In the genomic region with DNA sequence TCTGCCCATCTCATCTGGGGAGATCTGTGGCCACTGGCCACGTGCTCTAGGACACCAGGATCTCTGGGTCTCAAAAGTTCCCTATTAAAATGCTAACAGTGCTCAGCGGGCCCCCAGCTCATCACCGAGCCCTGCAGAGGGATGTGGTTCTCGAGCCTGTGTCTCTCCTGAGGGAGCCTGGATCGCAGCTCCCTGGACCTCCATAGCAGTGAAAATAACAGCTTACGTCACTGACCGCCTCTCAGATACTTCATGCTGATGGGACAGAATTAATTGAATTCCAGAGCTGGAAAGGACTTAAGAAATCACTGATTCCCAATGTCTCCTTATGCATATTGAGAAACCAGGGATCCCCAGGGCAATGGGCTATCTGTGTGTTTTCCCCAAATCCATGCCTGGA, we compare ENCODE assay signal across 34 cellular contexts.
"Had no signal": no experiment of that assay in that cellular context is flagged by ENCODE, and none has a peak within 500 bp of the region (broad histone marks: within the 10 kb centered on the region; RNA-seq: fewer than 3 reads in every experiment).

No MANE protein-coding gene starts in this region.

- FAIRE-seq: astrocyte, bronchial epithelial cell had no signal

- H3K9me3 ChIP-seq: adrenal gland, ascending aorta, body of pancreas, breast epithelium had no signal

- H3K27me3 ChIP-seq: adrenal gland, ascending aorta, body of pancreas, brain microvascular endothelial cell, breast epithelium, cardiac muscle cell had no signal

- H3K27ac ChIP-seq: adrenal gland, ascending aorta, body of pancreas, brain microvascular endothelial cell, breast epithelium, cardiac muscle cell had no signal

- H3K4me3 ChIP-seq: adrenal gland, ascending aorta, body of pancreas, breast epithelium, cardiac muscle cell had no signal

- H3K4me1 ChIP-seq: adrenal gland, ascending aorta, body of pancreas, breast epithelium had no signal

- ATAC-seq: activated naive CD4-positive, alpha-beta T cell treated with anti-CD3 and anti-CD28 coated beads, Interleukin-2, amount 50 U/mL, for 72 hours; activated naive CD8-positive, alpha-beta T cell treated with anti-CD3 and anti-CD28 coated beads, Interleukin-2, amount 50 U/mL, for 24 hours; activated T-cell treated with anti-CD3 and anti-CD28 coated beads, Interleukin-2, amount 50 U/mL, for 4 hours; activated T-cell treated with anti-CD3 and anti-CD28 coated beads, Interleukin-2, amount 50 U/mL, for 72 hours; activated T-helper 17 cell treated with anti-CD3 and anti-CD28 coated beads, Interleukin-2, amount 50 U/mL, for 72 hours; body of pancreas had no signal

- DNase-seq: activated effector memory CD4-positive, alpha-beta T cell treated with anti-CD3 and anti-CD28 coated beads, Interleukin-2, amount 50 U/mL, for 16 hours; activated effector memory CD4-positive, alpha-beta T cell treated with Interleukin-2 at 50 U/mL for 16 hours; activated gamma-delta T cell; activated gamma-delta T cell treated with Interleukin-2 at 50 U/mL for 16 hours; activated naive CD4-positive, alpha-beta T cell; activated naive CD4-positive, alpha-beta T cell treated with anti-CD3 and anti-CD28 coated beads for 36 hours; activated naive CD4-positive, alpha-beta T cell treated with anti-CD3 and anti-CD28 coated beads, Interleukin-2, amount 10 ng/mL, durations not matched to agents 7 days and 5 days; activated naive CD4-positive, alpha-beta T cell treated with anti-CD3 and anti-CD28 coated beads, Interleukin-2, amount 50 U/mL, for 16 hours; activated naive CD4-positive, alpha-beta T cell treated with Interleukin-2 at 50 U/mL for 16 hours; activated naive CD8-positive, alpha-beta T cell treated with anti-CD3 and anti-CD28 coated beads for 36 hours; activated naive CD8-positive, alpha-beta T cell treated with anti-CD3 and anti-CD28 coated beads, Interleukin-2, amount 10 ng/mL, durations not matched to agents 7 days and 5 days; activated naive CD8-positive, alpha-beta T cell treated with anti-CD3 and anti-CD28 coated beads, Interleukin-2, amount 50 U/mL, for 24 hours; activated T-cell treated with anti-CD3 and anti-CD28 coated beads for 4 hours; activated T-cell treated with anti-CD3 and anti-CD28 coated beads, Interleukin-2, amount 50 U/mL, for 1 hour; activated T-cell treated with anti-CD3 and anti-CD28 coated beads, Interleukin-2, amount 50 U/mL, for 24 hours; activated T-cell treated with anti-CD3 and anti-CD28 coated beads, Interleukin-2, amount 50 U/mL, for 4 hours; activated T-cell treated with anti-CD3 and anti-CD28 coated beads, Interleukin-2, amount 50 U/mL, for 48 hours; activated T-cell treated with anti-CD3 and anti-CD28 coated beads, Interleukin-2, amount 50 U/mL, for 72 hours; amniotic stem cell; amygdala; anterior cingulate cortex; aorta; body of pancreas; brain microvascular endothelial cell; caudate nucleus; central memory CD4-positive, alpha-beta T cell had no signal

- H3K36me3 ChIP-seq: adrenal gland, ascending aorta, brain microvascular endothelial cell, breast epithelium, cardiac muscle cell had no signal
